Comparison of ENCODE assay signal across 10 cellular contexts in the genomic region with DNA sequence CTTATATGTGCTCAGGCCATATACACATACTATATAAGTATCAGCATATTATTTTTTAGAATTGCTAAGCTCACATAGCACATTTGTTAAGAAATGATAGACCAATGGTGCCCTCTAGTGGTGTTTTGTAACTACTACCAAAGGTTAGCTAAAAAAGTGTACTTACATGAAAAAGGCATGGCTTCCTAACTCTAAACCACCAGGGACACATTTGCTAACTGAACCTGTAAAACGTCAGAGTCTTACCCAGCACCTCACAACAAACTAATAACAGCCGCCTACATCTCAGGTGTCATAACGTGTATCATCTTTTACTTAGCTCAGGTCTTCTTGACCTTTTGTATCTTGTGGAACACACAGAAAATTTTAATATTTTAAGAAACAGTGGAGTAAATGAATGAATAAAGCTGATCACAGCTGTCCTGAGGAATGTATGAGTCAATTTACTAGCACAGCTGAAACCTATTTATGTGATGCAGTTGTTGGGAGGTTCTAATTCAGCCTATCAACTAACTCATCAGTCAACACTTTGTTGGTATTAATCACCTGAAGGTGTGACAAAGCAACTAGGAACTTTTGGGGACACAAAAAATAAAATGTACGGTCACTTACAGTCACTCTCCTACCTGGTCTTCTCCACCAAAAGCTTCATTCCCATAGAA.
A peak's percentile ranks its signal among the peaks of the same experiment; 100 is the strongest.
DNase-seq lines count a peak whose midpoint lies in the region; ATAC-seq, FAIRE-seq and TF ChIP-seq lines count a peak whose summit lies in the region.
"Had no signal": no experiment of that assay in that cellular context is flagged by ENCODE, and none has a peak within 500 bp of the region (broad histone marks: within the 10 kb centered on the region; RNA-seq: fewer than 3 reads in every experiment).

No MANE protein-coding gene starts in this region.

- no peak overlapping the region for H3K4me3 Mint-ChIP-seq in WTC11
- no peak overlapping the region for H3K4me3 Mint-ChIP-seq in glutamatergic neuron (ENCODE audit: unreplicated experiment)
- H3K4me3 Mint-ChIP-seq: activated naive CD8-positive, alpha-beta T cell; stimulated activated naive CD8-positive, alpha-beta T cell treated with anti-CD3 and anti-CD28 coated beads, Interleukin-15, Interleukin-2, amounts not matched to agents 100 ng/mL and 50 ng/mL, for 24 hours had no signal

- H3K9me3 Mint-ChIP-seq in WTC11 (no peaks in the 10 kb centered on the region), glutamatergic neuron (ENCODE audit: unreplicated experiment) (no peaks in the 10 kb centered on the region)
- H3K9me3 Mint-ChIP-seq: stimulated activated naive CD8-positive, alpha-beta T cell treated with anti-CD3 and anti-CD28 coated beads, Interleukin-15, Interleukin-2, amounts not matched to agents 100 ng/mL and 50 ng/mL, for 24 hours had no signal

- TF ChIP-seq CTCF in DND-41 (IDR thresholded peaks at IDR 0.05; ENCODE audit: borderline replicate concordance, extremely low read depth, low read length, poor library complexity, severe bottlenecking) (peak; percentile 74), WTC11 (IDR thresholded peaks at IDR 0.05) (peak; percentile 76), glutamatergic neuron (IDR thresholded peaks at IDR 0.05; ENCODE audit: partially characterized antibody, unreplicated experiment) (peak; percentile 85)

- DNase-seq in DND-41 (no peak), NCI-H2227 (lab: John Stamatoyannopoulos, UW; ENCODE audit: unreplicated experiment) (peak; percentile 83), WTC11 (ENCODE audit: low spot score) (no peak), glutamatergic neuron (no peak), small intestine (peak; percentile 77), islet precursor cell (no peak)

- H3K4me2 ChIP-seq in DND-41 (ENCODE audit: insufficient read depth, low read length), result no peak overlapping the region

- CTCF ChIA-PET in WTC11 (lab: Charles Lee), result interaction anchor here (0.6 to 2.4 kb wide), 51 partner anchors 9 to 711 kb away, joined by 3 to 69 read pairs (median 4); partner anchors contain the start of genes MRPL50 and ZNF189

- WGBS in small intestine, 3 donors, result 24 to 36% (median 27%) methylated on average over 4 of the region's 4 CpGs

- POLR2A ChIA-PET in WTC11 (lab: Charles Lee), result no interaction called here

- H3K27ac Mint-ChIP-seq in WTC11 (no peak overlapping the region), glutamatergic neuron (ENCODE audit: unreplicated experiment) (no peak overlapping the region)
- H3K27ac Mint-ChIP-seq: activated naive CD8-positive, alpha-beta T cell; stimulated activated naive CD8-positive, alpha-beta T cell treated with anti-CD3 and anti-CD28 coated beads, Interleukin-15, Interleukin-2, amounts not matched to agents 100 ng/mL and 50 ng/mL, for 24 hours had no signal

- H3K9me3 ChIP-seq in DND-41 (ENCODE audit: insufficient read depth, low read length, severe bottlenecking), result no peaks in the 10 kb centered on the region
- H3K9me3 ChIP-seq in small intestine (ENCODE audit: control insufficient read depth, low read depth), result no peaks in the 10 kb centered on the region

- H3K4me1 Mint-ChIP-seq in WTC11, result peaks cover 2% of the 10 kb centered on the region; the same call in 1 of the 2 replicates
- no peaks in the 10 kb centered on the region for H3K4me1 Mint-ChIP-seq in glutamatergic neuron (ENCODE audit: low read depth, unreplicated experiment)

- H2AFZ ChIP-seq in DND-41 (ENCODE audit: low read depth, low read length), result no peak overlapping the region

- no peak overlapping the region for H3K9ac ChIP-seq in DND-41 (ENCODE audit: low read depth, low read length)

- H3K4me1 ChIP-seq in DND-41 (ENCODE audit: insufficient read depth, low read length) (no peaks in the 10 kb centered on the region), small intestine (ENCODE audit: control insufficient read depth in 2 of 2, insufficient read depth in 1 of 2, low read depth in 1 of 2, low read length in 1 of 2) (no peaks in the 10 kb centered on the region)

- ATAC-seq in DND-41 (ENCODE audit: insufficient read depth, low read depth) (peak; percentile 79), GM19452 (IDR thresholded peaks at IDR 0.05; ENCODE audit: unreplicated experiment) (peak; percentile 88), HG03439 (IDR thresholded peaks at IDR 0.05; ENCODE audit: unreplicated experiment) (peak; percentile 89), WTC11 (peak; percentile 78)

- H3K36me3 ChIP-seq in DND-41 (ENCODE audit: insufficient read depth, low read length), result no peaks in the 10 kb centered on the region
- H3K36me3 ChIP-seq in small intestine (ENCODE audit: control insufficient read depth in 2 of 2, insufficient read depth in 2 of 2, low read length in 2 of 2), result no peaks in the 10 kb centered on the region

- H3K27me3 ChIP-seq in DND-41 (ENCODE audit: insufficient read depth, low read length, poor library complexity), result peaks cover 5% of the 10 kb centered on the region
- H3K27me3 ChIP-seq in small intestine (ENCODE audit: control insufficient read depth in 2 of 2, insufficient read depth in 2 of 2, low read length in 2 of 2), result no peaks in the 10 kb centered on the region

- H4K20me1 ChIP-seq in DND-41 (ENCODE audit: insufficient read depth, low read length), result no peaks in the 10 kb centered on the region

- H3K36me3 Mint-ChIP-seq in WTC11 (no peaks in the 10 kb centered on the region), glutamatergic neuron (ENCODE audit: unreplicated experiment) (no peaks in the 10 kb centered on the region)
- H3K36me3 Mint-ChIP-seq: activated naive CD8-positive, alpha-beta T cell had no signal

- H3K27me3 Mint-ChIP-seq in WTC11 (ENCODE audit: low read depth) (no peaks in the 10 kb centered on the region; the same call in 1 of the 2 replicates), glutamatergic neuron (ENCODE audit: unreplicated experiment) (no peaks in the 10 kb centered on the region)
- H3K27me3 Mint-ChIP-seq: stimulated activated naive CD8-positive, alpha-beta T cell treated with anti-CD3 and anti-CD28 coated beads, Interleukin-15, Interleukin-2, amounts not matched to agents 100 ng/mL and 50 ng/mL, for 24 hours had no signal

- H3K27ac ChIP-seq in DND-41 (ENCODE audit: low read length) (no peak overlapping the region), small intestine (ENCODE audit: low read depth in 1 of 2, low read length in 1 of 2) (no peak overlapping the region)

- no peak overlapping the region for H3K4me3 ChIP-seq in DND-41 (ENCODE audit: low read depth in 1 of 2, low read length in 2 of 2)
- no peak overlapping the region for H3K4me3 ChIP-seq in small intestine (ENCODE audit: low read depth in 1 of 2, low read length in 2 of 2)

- no peak for FAIRE-seq in small intestine (lab: Jason Lieb, UNC)

- H3K79me2 ChIP-seq in DND-41 (ENCODE audit: insufficient read depth, low read length), result no peaks in the 10 kb centered on the region

TF ChIP-seq in WTC11, 78 proteins besides CTCF, POLR2A, EP300 and RAD21 (continues in another document):
- no peak for TF ChIP-seq ZSCAN18 (CRISPR knock-in tag; IDR thresholded peaks at IDR 0.05)
- no peak for TF ChIP-seq KAT7 (CRISPR knock-in tag; IDR thresholded peaks at IDR 0.05; ENCODE audit: borderline replicate concordance)
- no peak for TF ChIP-seq CDX4 (CRISPR knock-in tag; IDR thresholded peaks at IDR 0.05; ENCODE audit: borderline replicate concordance)
- no peak for TF ChIP-seq TP53 (CRISPR knock-in tag; IDR thresholded peaks at IDR 0.05)
- TF ChIP-seq NR1H2 (CRISPR knock-in tag; IDR thresholded peaks at IDR 0.05), result no peak
- TF ChIP-seq ESRRA (CRISPR knock-in tag; IDR thresholded peaks at IDR 0.05; ENCODE audit: borderline replicate concordance), result no peak
- TF ChIP-seq, protein P1, sequence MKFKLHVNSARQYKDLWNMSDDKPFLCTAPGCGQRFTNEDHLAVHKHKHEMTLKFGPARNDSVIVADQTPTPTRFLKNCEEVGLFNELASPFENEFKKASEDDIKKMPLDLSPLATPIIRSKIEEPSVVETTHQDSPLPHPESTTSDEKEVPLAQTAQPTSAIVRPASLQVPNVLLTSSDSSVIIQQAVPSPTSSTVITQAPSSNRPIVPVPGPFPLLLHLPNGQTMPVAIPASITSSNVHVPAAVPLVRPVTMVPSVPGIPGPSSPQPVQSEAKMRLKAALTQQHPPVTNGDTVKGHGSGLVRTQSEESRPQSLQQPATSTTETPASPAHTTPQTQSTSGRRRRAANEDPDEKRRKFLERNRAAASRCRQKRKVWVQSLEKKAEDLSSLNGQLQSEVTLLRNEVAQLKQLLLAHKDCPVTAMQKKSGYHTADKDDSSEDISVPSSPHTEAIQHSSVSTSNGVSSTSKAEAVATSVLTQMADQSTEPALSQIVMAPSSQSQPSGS (CRISPR knock-in tag; IDR thresholded peaks at IDR 0.05; ENCODE audit: borderline replicate concordance, low read depth), result no peak
- no peak for TF ChIP-seq ZNF396 (CRISPR knock-in tag; IDR thresholded peaks at IDR 0.05; ENCODE audit: borderline replicate concordance)
- TF ChIP-seq FOXP1 (CRISPR knock-in tag; IDR thresholded peaks at IDR 0.05; ENCODE audit: borderline replicate concordance), result no peak
- TF ChIP-seq IRF1 (CRISPR knock-in tag; IDR thresholded peaks at IDR 0.05), result no peak

Comparison
In these comparisons a context has a peak if more than half of its experiments do, and no peak if none do; other contexts are left out.
1. DNase-seq: peak in NCI-H2227 (single experiment) and small intestine (single experiment); none in DND-41 (single experiment), WTC11 (single experiment), glutamatergic neuron (single experiment) and islet precursor cell (single experiment).
2. Peak in every context shown above with its lines, with median percentiles within 50 percentile points of each other: ATAC-seq and CTCF ChIP-seq.